26 cellular contexts compared by ENCODE assay signal in genomic region chr18:23641937-23642666, GRCh38. TPM values are rescaled to one million over a fixed set of nuclear protein-coding genes. Genes with fewer than 3 reads are reported as not detected.
"Had no signal": no experiment of that assay in that cellular context is flagged by ENCODE, and none has a peak within 500 bp of the region (broad histone marks: within the 10 kb centered on the region; RNA-seq: fewer than 3 reads in every experiment).

No MANE protein-coding gene starts in this region.

- H3K36me3 ChIP-seq: neutrophil, pancreas, right lobe of liver, suprapubic skin, transverse colon had no signal

- ATAC-seq: left colon; left ventricle myocardium superior; mucosa of descending colon; pancreas; stimulated activated naive B cell treated with anti-CD40 and anti-IgM and Interleukin-4, amounts not matched to agents 10 μg/mL and 1 μg/mL and 100 μg/mL, for 72 hours; stimulated activated naive CD8-positive, alpha-beta T cell treated with anti-CD3 and anti-CD28 coated beads, Interleukin-15, amount 100 ng/mL, for 72 hours had no signal

- H3K4me1 ChIP-seq: pancreas, right lobe of liver, suprapubic skin, transverse colon had no signal

- H3K27ac ChIP-seq: esophagus squamous epithelium, neutrophil, pancreas, right lobe of liver, suprapubic skin, transverse colon, vagina had no signal

- H3K4me1 Mint-ChIP-seq: immature natural killer cell; naive B cell; nephron progenitor cell; stimulated activated naive B cell treated with anti-CD40 and anti-IgM and Interleukin-4, amounts not matched to agents 10 μg/mL and 1 μg/mL and 100 μg/mL, for 72 hours; stimulated activated naive CD8-positive, alpha-beta T cell treated with anti-CD3 and anti-CD28 coated beads, Interleukin-15, amount 100 ng/mL, for 72 hours had no signal

- H3K27me3 ChIP-seq: esophagus squamous epithelium, pancreas, right lobe of liver, suprapubic skin, transverse colon, vagina had no signal

- H3K9me3 Mint-ChIP-seq: immature natural killer cell; mesothelial cell of epicardium; stimulated activated naive CD8-positive, alpha-beta T cell treated with anti-CD3 and anti-CD28 coated beads, Interleukin-15, amount 100 ng/mL, for 72 hours had no signal

- H3K4me3 Mint-ChIP-seq: dendritic cell treated with granulocyte-macrophage colony-stimulating factor and Interleukin-4, amounts not matched to agents 40 ng/mL and 50 ng/mL, for 4 days; immature natural killer cell; mesothelial cell of epicardium; naive B cell; nephron progenitor cell; stimulated activated naive B cell treated with anti-CD40 and anti-IgM and Interleukin-4, amounts not matched to agents 10 μg/mL and 1 μg/mL and 100 μg/mL, for 72 hours; stimulated activated naive CD8-positive, alpha-beta T cell treated with anti-CD3 and anti-CD28 coated beads, Interleukin-15, amount 100 ng/mL, for 72 hours had no signal

- H3K9me3 ChIP-seq: esophagus squamous epithelium, mucosa of descending colon, neutrophil, pancreas, right lobe of liver, suprapubic skin, transverse colon, vagina had no signal

- H3K36me3 Mint-ChIP-seq: immature natural killer cell, mesothelial cell of epicardium, naive B cell had no signal

- DNase-seq: effector memory CD4-positive, alpha-beta T cell; esophagus squamous epithelium; hypothalamus; immature natural killer cell; islet precursor cell; kidney glomerular epithelial cell; left colon; left ventricle myocardium superior; mesenchymal stem cell; mucosa of descending colon; naive B cell; nephron progenitor cell; right lobe of liver; small intestine; stimulated activated CD4-positive, alpha-beta T cell treated with anti-CD3 and anti-CD28 coated beads, Interleukin-15, amount 100 ng/mL, for 24 hours; stimulated activated CD4-positive, alpha-beta T cell treated with anti-CD3 and anti-CD28 coated beads, Interleukin-2, amount 100 ng/mL, for 48 hours; stimulated activated naive B cell treated with anti-CD40 and anti-IgM and Interleukin-4, amounts not matched to agents 10 μg/mL and 1 μg/mL and 100 μg/mL, for 72 hours; stimulated activated naive CD8-positive, alpha-beta T cell treated with anti-CD3 and anti-CD28 coated beads, Interleukin-15, amount 100 ng/mL, for 72 hours; transverse colon had no signal

- H3K4me3 ChIP-seq: esophagus squamous epithelium, mucosa of descending colon, pancreas, right lobe of liver, suprapubic skin, transverse colon, vagina had no signal

- H3K27ac Mint-ChIP-seq: dendritic cell treated with granulocyte-macrophage colony-stimulating factor and Interleukin-4, amounts not matched to agents 40 ng/mL and 50 ng/mL, for 4 days; immature natural killer cell; mesothelial cell of epicardium; naive B cell; nephron progenitor cell; progenitor cell of endocrine pancreas; stimulated activated naive B cell treated with anti-CD40 and anti-IgM and Interleukin-4, amounts not matched to agents 10 μg/mL and 1 μg/mL and 100 μg/mL, for 72 hours; stimulated activated naive CD8-positive, alpha-beta T cell treated with anti-CD3 and anti-CD28 coated beads, Interleukin-15, amount 100 ng/mL, for 72 hours had no signal

RNA-seq across cellular contexts. Expression of gene LAMA3, which starts 47.2 kb away (rescaled TPM):
- polyA plus RNA-seq: immature natural killer cell had no signal
